In genomic region chr1:45552309-45552708, GRCh38 we compare ENCODE assay signal across 9 cellular contexts. TPM values are rescaled to one million over a fixed set of nuclear protein-coding genes. Genes with fewer than 3 reads are reported as not detected.
DNase-seq lines count a peak whose midpoint lies in the region; ATAC-seq and TF ChIP-seq lines count a peak whose summit lies in the region.
"Had no signal": no experiment of that assay in that cellular context is flagged by ENCODE, and none has a peak within 500 bp of the region (broad histone marks: within the 10 kb centered on the region; RNA-seq: fewer than 3 reads in every experiment).

No MANE protein-coding gene starts in this region.

- no peak for ATAC-seq in HG03521 (IDR thresholded peaks at IDR 0.05; ENCODE audit: unreplicated experiment)
- no peak for ATAC-seq in activated CD4-positive, CD25-positive, alpha-beta regulatory T cell treated with anti-CD3 and anti-CD28 coated beads, Interleukin-2, amount 50 U/mL, for 24 hours
- ATAC-seq: mucosa of descending colon had no signal

- H3K4me1 ChIP-seq in colonic mucosa (no peaks in the 10 kb centered on the region), rectal smooth muscle tissue (ENCODE audit: control insufficient read depth, insufficient read depth, low read length) (peaks cover 7% of the 10 kb centered on the region)

- H3K27ac ChIP-seq in colonic mucosa (no peak overlapping the region), rectal smooth muscle tissue (ENCODE audit: low read depth, low read length) (no peak overlapping the region)

- H3K27me3 ChIP-seq in colonic mucosa = no peaks in the 10 kb centered on the region
- H3K27me3 ChIP-seq in rectal smooth muscle tissue (ENCODE audit: control insufficient read depth, insufficient read depth, low read length) = no peaks in the 10 kb centered on the region

- no peaks in the 10 kb centered on the region for H3K9me3 ChIP-seq in colonic mucosa
- H3K9me3 ChIP-seq: mucosa of descending colon had no signal

- peak; percentile 20 for DNase-seq in DMS 273 (lab: John Stamatoyannopoulos, UW; ENCODE audit: unreplicated experiment)
- no peak for DNase-seq in DMS 273 treated with DMSO at 0.1 percent for 48 hours (lab: John Stamatoyannopoulos, UW)
- peak; percentile 77 for DNase-seq in NCI-H2171 treated with DMSO at 0.1 percent for 48 hours (lab: John Stamatoyannopoulos, UW)
- DNase-seq in colonic mucosa = peak; percentile 63
- DNase-seq in SIG-M5 (lab: John Stamatoyannopoulos, UW) = no peak

- H3K9ac ChIP-seq in colonic mucosa (ENCODE audit: low read depth in 2 of 2, low read length in 2 of 2) (peak overlapping the region in 1 of 2 donors; percentile 14), rectal smooth muscle tissue (ENCODE audit: low read length) (no peak overlapping the region)

- intact Hi-C loops in colonic mucosa (cut with DNase I) = no loop called here

- H3K4me3 ChIP-seq in colonic mucosa = no peak overlapping the region
- peak overlapping the region; percentile 23 for H3K4me3 ChIP-seq in rectal smooth muscle tissue (ENCODE audit: low read length)
- H3K4me3 ChIP-seq: mucosa of descending colon had no signal

- H3K36me3 ChIP-seq in colonic mucosa (no peaks in the 10 kb centered on the region), rectal smooth muscle tissue (ENCODE audit: control insufficient read depth, insufficient read depth, low read length) (peaks cover 2% of the 10 kb centered on the region)

- TF ChIP-seq CTCF in colonic mucosa (IDR thresholded peaks at IDR 0.05) = no peak

RNA-seq across cellular contexts. Expression of gene AKR1A1, which starts 1.7 kb away (rescaled TPM):
- total RNA-seq in colonic mucosa = 100 to 1,000 TPM; 203 to 263 TPM

RNA-seq across cellular contexts. Expression of gene PRDX1, which starts 30.6 kb away (rescaled TPM):
- 100 to 1,000 TPM; 325 to 508 TPM for total RNA-seq in colonic mucosa

RNA-seq across cellular contexts. Expression of gene NASP, which starts 31.5 kb away (rescaled TPM):
- total RNA-seq in colonic mucosa = 100 to 1,000 TPM in 1 of 2 donors, 10 to 100 TPM in 1; 54.7 to 119 TPM

RNA-seq across cellular contexts. Expression of gene MMACHC, which starts 52.2 kb away (rescaled TPM):
- 10 to 100 TPM in 1 of 2 donors, 1 to 10 TPM in 1; 5.9 to 23.6 TPM for total RNA-seq in colonic mucosa

RNA-seq across cellular contexts. Expression of gene CCDC163, which starts 52.4 kb away (rescaled TPM):
- total RNA-seq in colonic mucosa = 1 to 10 TPM in 1 of 2 donors, under 1 TPM in 1; 0.96 to 2.2 TPM

Comparison
In these comparisons a context has a peak if more than half of its experiments do, and no peak if none do; other contexts are left out.
1. DNase-seq: peak in DMS 273 (single experiment), NCI-H2171 treated with DMSO at 0.1 percent for 48 hours (single experiment) and colonic mucosa (single experiment); none in DMS 273 treated with DMSO at 0.1 percent for 48 hours (single experiment) and SIG-M5 (single experiment).